Comparison of ENCODE assay signal across 10 cellular contexts in genomic region chr2:156455366-156455975, GRCh38. TPM values are rescaled to one million over a fixed set of nuclear protein-coding genes. Genes with fewer than 3 reads are reported as not detected.
A peak's percentile ranks its signal among the peaks of the same experiment; 100 is the strongest.
DNase-seq lines count a peak whose midpoint lies in the region; ATAC-seq, FAIRE-seq and TF ChIP-seq lines count a peak whose summit lies in the region.
"Had no signal": no experiment of that assay in that cellular context is flagged by ENCODE, and none has a peak within 500 bp of the region (broad histone marks: within the 10 kb centered on the region; RNA-seq: fewer than 3 reads in every experiment).

No MANE protein-coding gene starts in this region.

- H3K27me3 Mint-ChIP-seq in GM23338 (ENCODE audit: insufficient read depth, low read depth, poor library complexity) = peaks cover 7% of the 10 kb centered on the region
- no peaks in the 10 kb centered on the region for H3K27me3 Mint-ChIP-seq in CD4-positive, alpha-beta memory T cell

- no peak overlapping the region for H2AFZ ChIP-seq in GM23338

- peaks cover 6% of the 10 kb centered on the region for H3K4me1 Mint-ChIP-seq in GM23338
- H3K4me1 Mint-ChIP-seq in CD4-positive, alpha-beta memory T cell = peaks cover 15 to 25% (median 23%) of the 10 kb centered on the region in 4 donors

- H3K27ac ChIP-seq in Panc1 (ENCODE audit: low read length) (no peak overlapping the region), GM23338 (ENCODE audit: low read depth) (no peak overlapping the region)
- no peak overlapping the region for H3K27ac ChIP-seq in CD4-positive, alpha-beta memory T cell (ENCODE audit: low read depth, low read length)

- no TSS peak for BruUV-seq in Panc1 (replicated peaks; lab: Mats Ljungman, UMichigan)

- ATAC-seq in Panc1 (peak; percentile 68; the same call in 1 of the 2 replicates), GM21737 (IDR thresholded peaks at IDR 0.05; ENCODE audit: unreplicated experiment) (no peak), GM23338 (no peak)

- peaks cover 25% of the 10 kb centered on the region for H3K79me2 ChIP-seq in GM23338 (replicated peaks; ENCODE audit: insufficient read depth)

- H3K36me3 ChIP-seq in Panc1 (ENCODE audit: control insufficient read depth, insufficient read depth, low read length) (no peaks in the 10 kb centered on the region), kidney epithelial cell (ENCODE audit: control insufficient read depth, insufficient read depth, low read length) (no peaks in the 10 kb centered on the region), GM23338 (ENCODE audit: insufficient read depth) (no peaks in the 10 kb centered on the region)
- H3K36me3 ChIP-seq in CD4-positive, alpha-beta memory T cell (ENCODE audit: insufficient read depth, low read length) = no peaks in the 10 kb centered on the region
- H3K36me3 ChIP-seq: neutrophil had no signal

- POLR2A ChIA-PET in Panc1 (lab: Charles Lee) = no interaction called here
- POLR2A ChIA-PET in CD4-positive, alpha-beta memory T cell (lab: Charles Lee; ENCODE audit: partially characterized antibody) = no interaction called here

- H3F3A ChIP-seq in GM23338 (replicated peaks; ENCODE audit: low read depth) = no peaks in the 10 kb centered on the region

- peaks cover 29% of the 10 kb centered on the region for H3K36me3 Mint-ChIP-seq in GM23338 (ENCODE audit: low read depth)
- peaks cover 0 to 12% of the 10 kb centered on the region in 2 donors for H3K36me3 Mint-ChIP-seq in CD4-positive, alpha-beta memory T cell

- FAIRE-seq in H54 (lab: Jason Lieb, UNC) = peak; percentile 90

- H3K4me1 ChIP-seq in Panc1 (ENCODE audit: control insufficient read depth, insufficient read depth, low read length) (no peaks in the 10 kb centered on the region), GM23338 (ENCODE audit: insufficient read depth) (no peaks in the 10 kb centered on the region)
- no peaks in the 10 kb centered on the region for H3K4me1 ChIP-seq in CD4-positive, alpha-beta memory T cell (ENCODE audit: insufficient read depth, low read length)

- CTCF ChIA-PET in Panc1 (lab: Charles Lee) = no interaction called here
- CTCF ChIA-PET in CD4-positive, alpha-beta memory T cell (lab: Charles Lee; ENCODE audit: partially characterized antibody) = no interaction called here

- in situ Hi-C loops in Panc1 (cut with HindIII; ENCODE audit: low pct_unique_long_range_greater_than_20kb, low sequenced_read_pairs) = no loop called here

- no peaks in the 10 kb centered on the region for H4K20me1 ChIP-seq in GM23338 (replicated peaks; ENCODE audit: insufficient read depth)

- H3K4me3 ChIP-seq in Panc1 (ENCODE audit: low read depth in 2 of 2, low read length in 2 of 2) (no peak overlapping the region), kidney epithelial cell (ENCODE audit: low read depth, low read length) (no peak overlapping the region), GM23338 (no peak overlapping the region)
- no peak overlapping the region for H3K4me3 ChIP-seq in CD4-positive, alpha-beta memory T cell (ENCODE audit: low read length in 2 of 2)

- no peak overlapping the region for H3K4me2 ChIP-seq in GM23338

- H3K9me3 ChIP-seq in Panc1 (ENCODE audit: control insufficient read depth, insufficient read depth, low read depth, low read length) = no peaks in the 10 kb centered on the region
- H3K9me3 ChIP-seq in CD4-positive, alpha-beta memory T cell (ENCODE audit: control insufficient read depth in 1 of 2, low read length in 2 of 2) = no peaks in the 10 kb centered on the region
- H3K9me3 ChIP-seq: neutrophil had no signal

- H3K27me3 ChIP-seq in Panc1 (ENCODE audit: control insufficient read depth, insufficient read depth, low read length) (no peaks in the 10 kb centered on the region), kidney epithelial cell (ENCODE audit: control insufficient read depth, insufficient read depth, low read length) (no peaks in the 10 kb centered on the region), GM23338 (ENCODE audit: insufficient read depth) (no peaks in the 10 kb centered on the region)
- no peaks in the 10 kb centered on the region for H3K27me3 ChIP-seq in CD4-positive, alpha-beta memory T cell (ENCODE audit: insufficient read depth, low read length)
- H3K27me3 ChIP-seq: neutrophil had no signal

- DNase-seq in ELR (ENCODE audit: low read depth) (peak; percentile 79), H54 (ENCODE audit: insufficient read length, low spot score) (peak; percentile 71), Panc1 (ENCODE audit: low read depth, low spot score) (peak; percentile 73), kidney epithelial cell (ENCODE audit: low read depth) (peak; percentile 59), GM23338 (ENCODE audit: low spot score) (no peak), OCI-M1 (lab: John Stamatoyannopoulos, UW) (no peak)
- DNase-seq in CD4-positive, alpha-beta memory T cell = no peak
- DNase-seq: NCI-H2081 treated with DMSO at 0.1 percent for 48 hours had no signal

- H3K9me3 Mint-ChIP-seq in GM23338 = peaks cover 23% of the 10 kb centered on the region
- H3K9me3 Mint-ChIP-seq in CD4-positive, alpha-beta memory T cell = peaks cover 0 to 5% (median 0%) of the 10 kb centered on the region in 8 donors

- 0 out of 2 replicates have a peak, but pooled peaks cover 5% of the 10 kb centered on the region for H3K9me2 ChIP-seq in GM23338 (ENCODE audit: insufficient read depth)

- H3K4me3 Mint-ChIP-seq in GM23338 = no peak overlapping the region
- no peak overlapping the region for H3K4me3 Mint-ChIP-seq in CD4-positive, alpha-beta memory T cell

- no peak overlapping the region for H3K27ac Mint-ChIP-seq in GM23338
- H3K27ac Mint-ChIP-seq in CD4-positive, alpha-beta memory T cell = no peak overlapping the region

- intact Hi-C loops in Panc1 (cut with micrococcal nuclease; ENCODE audit: unreplicated experiment) = no loop called here
- intact Hi-C loops in CD4-positive, alpha-beta memory T cell (cut with micrococcal nuclease) = no loop called here

- TF ChIP-seq POLR2A in H54 (IDR thresholded peaks at IDR 0.05; ENCODE audit: low read depth, low read length) = no peak

- TF ChIP-seq CTCF in Panc1 (IDR thresholded peaks at IDR 0.05) = no peak
- no peak for TF ChIP-seq CTCF in kidney epithelial cell (IDR thresholded peaks at IDR 0.05; ENCODE audit: insufficient read depth, low read length, poor library complexity, severe bottlenecking)
- TF ChIP-seq CTCF in GM23338 (conservative IDR thresholded peaks at IDR 0.05; ENCODE audit: low read depth in 2 of 2) = no peak

TF ChIP-seq in GM23338, 12 proteins besides CTCF, POLR2A, EP300 and RAD21:
- TF ChIP-seq CREB1 (CRISPR knock-in tag; IDR thresholded peaks at IDR 0.05; ENCODE audit: low read depth) = no peak
- no peak for TF ChIP-seq NANOG (IDR thresholded peaks at IDR 0.05; ENCODE audit: borderline replicate concordance)
- TF ChIP-seq ETS1 (IDR thresholded peaks at IDR 0.05) = no peak

RNA-seq across cellular contexts. Expression of gene GPD2, which starts 19.3 kb away (rescaled TPM):
- 27.5 TPM for total RNA-seq in Panc1 (2021; ENCODE audit: unreplicated experiment)
- polyA plus RNA-seq in Panc1 (2012; ENCODE audit: insufficient read length) = 10.0 TPM
- 19.1 and 22.4 TPM in 2 replicates for total RNA-seq in kidney epithelial cell
- 67.4 and 83.2 TPM in 2 replicates for total RNA-seq in GM23338 (2014; rRNA removed; shearing (Covaris generic))
- 7.6 and 9.4 TPM in 2 replicates for polyA plus RNA-seq in GM23338 (2016; fragmentation: Nextera tagmentation; extraction: Ambion mirVana)
- 10 to 100 TPM; 12.2 to 13.1 TPM for total RNA-seq in CD4-positive, alpha-beta memory T cell
- 1 to 10 TPM; 3.5 to 7.8 TPM for polyA plus RNA-seq in CD4-positive, alpha-beta memory T cell

Comparison
In these comparisons a context has a peak if more than half of its experiments do, and no peak if none do; other contexts are left out.
1. DNase-seq: peak in ELR (single experiment), H54 (single experiment), Panc1 (single experiment) and kidney epithelial cell (single experiment); none in GM23338 (single experiment), CD4-positive, alpha-beta memory T cell (0 of 5) and OCI-M1 (single experiment).